8 cellular contexts compared by ENCODE assay signal in genomic region chr5:143066556-143067281, GRCh38.
A peak's percentile ranks its signal among the peaks of the same experiment; 100 is the strongest.
DNase-seq lines count a peak whose midpoint lies in the region; ATAC-seq and TF ChIP-seq lines count a peak whose summit lies in the region.

No MANE protein-coding gene starts in this region.

- H3K4me1 Mint-ChIP-seq in activated B cell treated with CpG ODN at 0.5 μM for 24 hours, result peaks cover 21% of the 10 kb centered on the region

- H3K27ac Mint-ChIP-seq in activated B cell treated with CpG ODN at 0.5 μM for 24 hours, result peak overlapping the region; percentile 8

- CTCF ChIA-PET in activated B cell treated with CpG ODN at 0.5 μM for 24 hours (lab: Charles Lee), result no interaction called here

- intact Hi-C loops in activated B cell treated with CpG ODN at 0.5 μM for 24 hours (cut with micrococcal nuclease), result no loop called here
- intact Hi-C loops in sciatic nerve (cut with DNase I), result no loop called here

- peak overlapping the region; percentile 36 for H3K4me3 Mint-ChIP-seq in activated B cell treated with CpG ODN at 0.5 μM for 24 hours

- POLR2A ChIA-PET in activated B cell treated with CpG ODN at 0.5 μM for 24 hours (lab: Charles Lee), result interaction anchor here (0.6 kb wide), 1 partner anchor 56 kb away, joined by 7 read pairs; no protein-coding TSS in a partner anchor

- DNase-seq in activated T-cell treated with anti-CD3 and anti-CD28 coated beads for 24 hours (ENCODE audit: low read depth), result peak; percentile 17
- DNase-seq in activated T-cell treated with anti-CD3 and anti-CD28 coated beads, Interleukin-2, amount 50 U/mL, for 1 hour, result no peak
- DNase-seq in activated B cell treated with CpG ODN at 0.5 μM for 24 hours, result no peak
- no peak for DNase-seq in sciatic nerve (ENCODE audit: low spot score)
- no peak for DNase-seq in NCI-H1105 treated with DMSO at 0.1 percent for 48 hours (lab: John Stamatoyannopoulos, UW)
- DNase-seq in SKM-1 treated with dmso at 0.1 percent for 144 hours (lab: John Stamatoyannopoulos, UW; ENCODE audit: unreplicated experiment), result no peak
- no peak for DNase-seq in SIG-M5 (lab: John Stamatoyannopoulos, UW)

- no peaks in the 10 kb centered on the region for H3K27me3 Mint-ChIP-seq in activated B cell treated with CpG ODN at 0.5 μM for 24 hours

- peak; percentile 52 for ATAC-seq in HG03066 (IDR thresholded peaks at IDR 0.05; ENCODE audit: low read depth, unreplicated experiment)
- ATAC-seq in activated B cell treated with CpG ODN at 0.5 μM for 24 hours (ENCODE audit: low read depth), result peak; percentile 47
- ATAC-seq in sciatic nerve, result peak; percentile 67

- peaks cover 2% of the 10 kb centered on the region for H3K9me3 Mint-ChIP-seq in activated B cell treated with CpG ODN at 0.5 μM for 24 hours

- TF ChIP-seq CTCF in activated B cell treated with CpG ODN at 0.5 μM for 24 hours (IDR thresholded peaks at IDR 0.05), result no peak

- H3K36me3 Mint-ChIP-seq in activated B cell treated with CpG ODN at 0.5 μM for 24 hours (ENCODE audit: low read depth), result peaks cover 10% of the 10 kb centered on the region
